8 cellular contexts compared by ENCODE assay signal in genomic region chr21:38669186-38669585, GRCh38.
DNase-seq lines count a peak whose midpoint lies in the region; TF ChIP-seq lines count a peak whose summit lies in the region.

No MANE protein-coding gene starts in this region.

- no peaks in the 10 kb centered on the region for H3K4me1 Mint-ChIP-seq in activated naive CD4-positive, alpha-beta T cell treated with anti-CD3 and anti-CD28 coated beads, Interleukin-2, amount 10 ng/mL, durations not matched to agents 7 days and 5 days
- H3K4me1 Mint-ChIP-seq in activated T-helper 2 cell treated with anti-CD3 and anti-CD28 coated beads, Interferon-gamma antibody, Interleukin-2, Interleukin-4, amounts not matched to agents 10 μg/mL and 5 μg/mL and 100 μg/mL, durations not matched to agents 14 hours and 24 hours and 36 hours (ENCODE audit: low read depth) = no peaks in the 10 kb centered on the region

- intact Hi-C loops in activated T-helper 2 cell treated with anti-CD3 and anti-CD28 coated beads, Interferon-gamma antibody, Interleukin-2, Interleukin-4, amounts not matched to agents 10 μg/mL and 5 μg/mL and 100 μg/mL, durations not matched to agents 14 hours and 24 hours and 36 hours (cut with micrococcal nuclease) = loop anchor here (10.0 kb wide), 1 partner anchor 466 kb away; no protein-coding TSS in a partner anchor

- TF ChIP-seq CTCF in cardiac fibroblast (IDR thresholded peaks at IDR 0.05; ENCODE audit: low read depth, low read length) = peak; percentile 65

- H3K36me3 Mint-ChIP-seq in activated naive CD4-positive, alpha-beta T cell treated with anti-CD3 and anti-CD28 coated beads, Interleukin-2, amount 10 ng/mL, durations not matched to agents 7 days and 5 days = no peaks in the 10 kb centered on the region
- no peaks in the 10 kb centered on the region for H3K36me3 Mint-ChIP-seq in activated T-helper 2 cell treated with anti-CD3 and anti-CD28 coated beads, Interferon-gamma antibody, Interleukin-2, Interleukin-4, amounts not matched to agents 10 μg/mL and 5 μg/mL and 100 μg/mL, durations not matched to agents 14 hours and 24 hours and 36 hours (ENCODE audit: low read depth)

- no peak overlapping the region for H3K27ac Mint-ChIP-seq in activated naive CD4-positive, alpha-beta T cell treated with anti-CD3 and anti-CD28 coated beads, Interleukin-2, amount 10 ng/mL, durations not matched to agents 7 days and 5 days
- no peak overlapping the region for H3K27ac Mint-ChIP-seq in activated T-helper 2 cell treated with anti-CD3 and anti-CD28 coated beads, Interferon-gamma antibody, Interleukin-2, Interleukin-4, amounts not matched to agents 10 μg/mL and 5 μg/mL and 100 μg/mL, durations not matched to agents 14 hours and 24 hours and 36 hours

- H3K4me3 ChIP-seq in cardiac fibroblast (replicated peaks in 1 of 2; ENCODE audit: low read depth in 2 of 2, low read length in 2 of 2) = no peak overlapping the region

- DNase-seq in NCI-H510A treated with DMSO at 0.1 percent for 48 hours (lab: John Stamatoyannopoulos, UW) (peak; percentile 49), NCI-H510A (lab: John Stamatoyannopoulos, UW) (no peak), NCI-H2196 (lab: John Stamatoyannopoulos, UW; ENCODE audit: unreplicated experiment) (peak; percentile 12), cardiac fibroblast (ENCODE audit: low read depth in 2 of 2) (peak; percentile 54 to 59), renal cortical epithelial cell (ENCODE audit: low read depth) (peak; percentile 48), NCI-H1930 (lab: John Stamatoyannopoulos, UW) (no peak)
- DNase-seq in activated naive CD4-positive, alpha-beta T cell treated with anti-CD3 and anti-CD28 coated beads, Interleukin-2, amount 10 ng/mL, durations not matched to agents 7 days and 5 days = no peak
- no peak for DNase-seq in activated T-helper 2 cell treated with anti-CD3 and anti-CD28 coated beads, Interferon-gamma antibody, Interleukin-2, Interleukin-4, amounts not matched to agents 10 μg/mL and 5 μg/mL and 100 μg/mL, durations not matched to agents 14 hours and 24 hours and 36 hours (ENCODE audit: low spot score)

- H3K27me3 Mint-ChIP-seq in activated naive CD4-positive, alpha-beta T cell treated with anti-CD3 and anti-CD28 coated beads, Interleukin-2, amount 10 ng/mL, durations not matched to agents 7 days and 5 days = peaks cover 9% of the 10 kb centered on the region
- H3K27me3 Mint-ChIP-seq in activated T-helper 2 cell treated with anti-CD3 and anti-CD28 coated beads, Interferon-gamma antibody, Interleukin-2, Interleukin-4, amounts not matched to agents 10 μg/mL and 5 μg/mL and 100 μg/mL, durations not matched to agents 14 hours and 24 hours and 36 hours (ENCODE audit: low read depth) = peaks cover 30% of the 10 kb centered on the region

- no peak overlapping the region for H3K4me3 Mint-ChIP-seq in activated naive CD4-positive, alpha-beta T cell treated with anti-CD3 and anti-CD28 coated beads, Interleukin-2, amount 10 ng/mL, durations not matched to agents 7 days and 5 days
- H3K4me3 Mint-ChIP-seq in activated T-helper 2 cell treated with anti-CD3 and anti-CD28 coated beads, Interferon-gamma antibody, Interleukin-2, Interleukin-4, amounts not matched to agents 10 μg/mL and 5 μg/mL and 100 μg/mL, durations not matched to agents 14 hours and 24 hours and 36 hours (ENCODE audit: low read depth) = no peak overlapping the region

- CTCF ChIA-PET in activated naive CD4-positive, alpha-beta T cell treated with anti-CD3 and anti-CD28 coated beads, Interleukin-2, amount 10 ng/mL, durations not matched to agents 7 days and 5 days (lab: Charles Lee) = interaction anchor here (0.6 to 1.8 kb wide), 8 partner anchors 13 to 469 kb away, joined by 3 to 5 read pairs (median 4); no protein-coding TSS in a partner anchor

- no peaks in the 10 kb centered on the region for H3K9me3 Mint-ChIP-seq in activated naive CD4-positive, alpha-beta T cell treated with anti-CD3 and anti-CD28 coated beads, Interleukin-2, amount 10 ng/mL, durations not matched to agents 7 days and 5 days
- H3K9me3 Mint-ChIP-seq in activated T-helper 2 cell treated with anti-CD3 and anti-CD28 coated beads, Interferon-gamma antibody, Interleukin-2, Interleukin-4, amounts not matched to agents 10 μg/mL and 5 μg/mL and 100 μg/mL, durations not matched to agents 14 hours and 24 hours and 36 hours = no peaks in the 10 kb centered on the region

Comparison
In these comparisons a context has a peak if more than half of its experiments do, and no peak if none do; other contexts are left out.
1. DNase-seq: peak in NCI-H510A treated with DMSO at 0.1 percent for 48 hours (single experiment), NCI-H2196 (single experiment), cardiac fibroblast (2 of 2) and renal cortical epithelial cell (single experiment); none in NCI-H510A (single experiment), NCI-H1930 (0 of 2), activated naive CD4-positive, alpha-beta T cell treated with anti-CD3 and anti-CD28 coated beads, Interleukin-2, amount 10 ng/mL, durations not matched to agents 7 days and 5 days (single experiment) and activated T-helper 2 cell treated with anti-CD3 and anti-CD28 coated beads, Interferon-gamma antibody, Interleukin-2, Interleukin-4, amounts not matched to agents 10 μg/mL and 5 μg/mL and 100 μg/mL, durations not matched to agents 14 hours and 24 hours and 36 hours (single experiment).